In genomic region chr12:48933664-48934311, GRCh38 we compare ENCODE assay signal across 18 cellular contexts. TPM values are rescaled to one million over a fixed set of nuclear protein-coding genes. Genes with fewer than 3 reads are reported as not detected.
DNase-seq lines count a peak whose midpoint lies in the region; ATAC-seq and TF ChIP-seq lines count a peak whose summit lies in the region.
"Had no signal": no experiment of that assay in that cellular context is flagged by ENCODE, and none has a peak within 500 bp of the region (broad histone marks: within the 10 kb centered on the region; RNA-seq: fewer than 3 reads in every experiment).

No MANE protein-coding gene starts in this region.

- no peak overlapping the region for H2AFZ ChIP-seq in PC-3 (ENCODE audit: low read length)

- CTCF ChIA-PET in activated naive CD4-positive, alpha-beta T cell treated with anti-CD3 and anti-CD28 coated beads for 36 hours (lab: Charles Lee) = interaction anchor here (0.5 to 5.1 kb wide), 12 partner anchors 8 to 133 kb away, joined by 3 to 35 read pairs (median 4); partner anchors contain the start of genes FKBP11 and WNT1
- CTCF ChIA-PET in activated CD8-positive, alpha-beta T cell treated with anti-CD3 and anti-CD28 coated beads for 36 hours (lab: Charles Lee) = interaction anchor here (0.6 to 8.5 kb wide), 15 partner anchors 8 to 371 kb away, joined by 3 to 87 read pairs (median 4); partner anchors contain the start of genes ARF3, DDX23, FKBP11 and WNT1
- CTCF ChIA-PET in PC-3 (lab: Charles Lee) = no interaction called here

- DNase-seq in activated naive CD4-positive, alpha-beta T cell treated with anti-CD3 and anti-CD28 coated beads for 36 hours = no peak
- peak; percentile 19 for DNase-seq in activated CD8-positive, alpha-beta T cell treated with anti-CD3 and anti-CD28 coated beads for 36 hours
- DNase-seq in PC-3 (no peak), NCI-H1694 (lab: John Stamatoyannopoulos, UW) (no peak)
- DNase-seq: activated CD4-positive, alpha-beta T cell treated with anti-CD3 and anti-CD28 coated beads, Interleukin-2, amount 50 U/mL, for 48 hours; HCEC 1CT; heart right ventricle; islet precursor cell; NCI-H1694 treated with DMSO at 0.1 percent for 48 hours; stimulated activated CD4-positive, alpha-beta T cell treated with anti-CD3 and anti-CD28 coated beads, Interleukin-12 subunit alpha, Interleukin-12 subunit beta, amount 100 ng/mL, for 4 hours had no signal

- no TSS peak for BruUV-seq in PC-3 (replicated peaks; lab: Mats Ljungman, UMichigan)

- H3K4me3 Mint-ChIP-seq in activated naive CD4-positive, alpha-beta T cell treated with anti-CD3 and anti-CD28 coated beads, Interleukin-2, amount 50 U/mL, for 24 hours = no peak overlapping the region
- H3K4me3 Mint-ChIP-seq in activated naive CD4-positive, alpha-beta T cell treated with anti-CD3 and anti-CD28 coated beads for 36 hours = no peak overlapping the region
- no peak overlapping the region for H3K4me3 Mint-ChIP-seq in activated CD8-positive, alpha-beta T cell treated with anti-CD3 and anti-CD28 coated beads for 36 hours
- H3K4me3 Mint-ChIP-seq: neural crest cell had no signal

- 0 out of 2 replicates have a peak, but pooled peaks cover 5% of the 10 kb centered on the region for H4K20me1 ChIP-seq in PC-3 (ENCODE audit: low read length)

- no peaks in the 10 kb centered on the region for H3K79me2 ChIP-seq in PC-3 (ENCODE audit: low read length)

- H3K4me2 ChIP-seq in PC-3 (ENCODE audit: low read length) = no peak overlapping the region

- peaks cover 6% of the 10 kb centered on the region for H3K36me3 Mint-ChIP-seq in activated naive CD4-positive, alpha-beta T cell treated with anti-CD3 and anti-CD28 coated beads, Interleukin-2, amount 50 U/mL, for 24 hours
- H3K36me3 Mint-ChIP-seq in activated naive CD4-positive, alpha-beta T cell treated with anti-CD3 and anti-CD28 coated beads for 36 hours (ENCODE audit: low read depth) = peaks cover 14% of the 10 kb centered on the region
- H3K36me3 Mint-ChIP-seq in activated CD8-positive, alpha-beta T cell treated with anti-CD3 and anti-CD28 coated beads for 36 hours (ENCODE audit: low read depth) = peaks cover 15% of the 10 kb centered on the region

- H3K9me3 ChIP-seq in mucosa of rectum (ENCODE audit: control insufficient read depth in 2 of 2, low read length in 2 of 2) (no peaks in the 10 kb centered on the region), PC-3 (ENCODE audit: low read length) (no peaks in the 10 kb centered on the region)
- H3K9me3 ChIP-seq: heart right ventricle, SJCRH30 had no signal

- H3K9me3 Mint-ChIP-seq in activated naive CD4-positive, alpha-beta T cell treated with anti-CD3 and anti-CD28 coated beads, Interleukin-2, amount 50 U/mL, for 24 hours = no peaks in the 10 kb centered on the region
- H3K9me3 Mint-ChIP-seq in activated naive CD4-positive, alpha-beta T cell treated with anti-CD3 and anti-CD28 coated beads for 36 hours = no peaks in the 10 kb centered on the region
- H3K9me3 Mint-ChIP-seq in activated CD8-positive, alpha-beta T cell treated with anti-CD3 and anti-CD28 coated beads for 36 hours = no peaks in the 10 kb centered on the region
- H3K9me3 Mint-ChIP-seq: neural crest cell had no signal

- H3F3A ChIP-seq in PC-3 (ENCODE audit: low read length, unreplicated experiment) = no peaks in the 10 kb centered on the region

- H3K4me3 ChIP-seq in mucosa of rectum (ENCODE audit: low read length in 2 of 2) (no peak overlapping the region), PC-3 (ENCODE audit: low read length) (no peak overlapping the region)
- H3K4me3 ChIP-seq: heart right ventricle, SJCRH30 had no signal

- POLR2A ChIA-PET in activated CD8-positive, alpha-beta T cell treated with anti-CD3 and anti-CD28 coated beads for 36 hours (lab: Charles Lee) = interaction anchor here (1.0 to 1.6 kb wide), 3 partner anchors 9 to 13 kb away, joined by 6 to 7 read pairs (median 7); partner anchors contain the start of gene FKBP11
- POLR2A ChIA-PET in PC-3 (lab: Charles Lee; ENCODE audit: unreplicated experiment) = no interaction called here

- H3K27ac ChIP-seq in mucosa of rectum (ENCODE audit: low read depth in 2 of 2, low read length in 2 of 2) = peak overlapping the region; percentile 17 to 18
- H3K27ac ChIP-seq in PC-3 (ENCODE audit: low read length) = no peak overlapping the region
- H3K27ac ChIP-seq: SJCRH30 had no signal

- H3K27ac Mint-ChIP-seq in activated naive CD4-positive, alpha-beta T cell treated with anti-CD3 and anti-CD28 coated beads, Interleukin-2, amount 50 U/mL, for 24 hours = peak overlapping the region; percentile 81
- H3K27ac Mint-ChIP-seq in activated naive CD4-positive, alpha-beta T cell treated with anti-CD3 and anti-CD28 coated beads for 36 hours = no peak overlapping the region
- H3K27ac Mint-ChIP-seq in activated CD8-positive, alpha-beta T cell treated with anti-CD3 and anti-CD28 coated beads for 36 hours = peak overlapping the region; percentile 58

- peaks cover 49 to 56% of the 10 kb centered on the region in 2 donors for H3K36me3 ChIP-seq in mucosa of rectum (ENCODE audit: control insufficient read depth in 2 of 2, insufficient read depth in 2 of 2, low read length in 2 of 2)
- H3K36me3 ChIP-seq in PC-3 (ENCODE audit: low read depth, low read length) = peaks cover 47% of the 10 kb centered on the region

- intact Hi-C loops in activated naive CD4-positive, alpha-beta T cell treated with anti-CD3 and anti-CD28 coated beads for 36 hours (cut with micrococcal nuclease) = loop anchor here (1.0 kb wide), 1 partner anchor 45 kb away; the partner anchor contains the start of gene WNT1
- intact Hi-C loops in activated CD8-positive, alpha-beta T cell treated with anti-CD3 and anti-CD28 coated beads for 36 hours (cut with micrococcal nuclease) = loop anchor here (5.0 kb wide), 1 partner anchor 44 kb away; the partner anchor contains the start of gene WNT1
- intact Hi-C loops in PC-3 (cut with micrococcal nuclease) = loop anchor here (5.0 kb wide), 1 partner anchor 64 kb away; the partner anchor contains the start of gene DDN

- H3K27me3 ChIP-seq in mucosa of rectum (ENCODE audit: control insufficient read depth in 2 of 2, insufficient read depth in 2 of 2, low read length in 2 of 2) = no peaks in the 10 kb centered on the region
- no peaks in the 10 kb centered on the region for H3K27me3 ChIP-seq in PC-3 (ENCODE audit: low read length)
- H3K27me3 ChIP-seq: heart right ventricle, SJCRH30 had no signal

- no peak for TF ChIP-seq CTCF in activated CD8-positive, alpha-beta T cell treated with anti-CD3 and anti-CD28 coated beads for 36 hours (IDR thresholded peaks at IDR 0.05)
- no peak for TF ChIP-seq CTCF in PC-3 (conservative IDR thresholded peaks at IDR 0.05; ENCODE audit: low read depth, low read length)

- no peaks in the 10 kb centered on the region for H3K27me3 Mint-ChIP-seq in activated naive CD4-positive, alpha-beta T cell treated with anti-CD3 and anti-CD28 coated beads, Interleukin-2, amount 50 U/mL, for 24 hours
- no peaks in the 10 kb centered on the region for H3K27me3 Mint-ChIP-seq in activated naive CD4-positive, alpha-beta T cell treated with anti-CD3 and anti-CD28 coated beads for 36 hours (ENCODE audit: low read depth)
- no peaks in the 10 kb centered on the region for H3K27me3 Mint-ChIP-seq in activated CD8-positive, alpha-beta T cell treated with anti-CD3 and anti-CD28 coated beads for 36 hours

- no peak overlapping the region for H3K9ac ChIP-seq in mucosa of rectum (ENCODE audit: low read depth in 1 of 2, low read length in 2 of 2)
- no peak overlapping the region for H3K9ac ChIP-seq in PC-3 (ENCODE audit: low read length)

- peaks cover 30% of the 10 kb centered on the region for H3K4me1 Mint-ChIP-seq in activated naive CD4-positive, alpha-beta T cell treated with anti-CD3 and anti-CD28 coated beads, Interleukin-2, amount 50 U/mL, for 24 hours
- H3K4me1 Mint-ChIP-seq in activated naive CD4-positive, alpha-beta T cell treated with anti-CD3 and anti-CD28 coated beads for 36 hours (ENCODE audit: low read depth) = peaks cover 10% of the 10 kb centered on the region
- peaks cover 24% of the 10 kb centered on the region for H3K4me1 Mint-ChIP-seq in activated CD8-positive, alpha-beta T cell treated with anti-CD3 and anti-CD28 coated beads for 36 hours (ENCODE audit: low read depth)
- H3K4me1 Mint-ChIP-seq: neural crest cell had no signal

- H3K4me1 ChIP-seq in mucosa of rectum (ENCODE audit: control insufficient read depth in 2 of 2, insufficient read depth in 2 of 2, low read length in 2 of 2) (no peaks in the 10 kb centered on the region), PC-3 (ENCODE audit: insufficient read depth, low read length) (no peaks in the 10 kb centered on the region)
- H3K4me1 ChIP-seq: heart right ventricle, SJCRH30 had no signal

- no peaks in the 10 kb centered on the region for H3K9me2 ChIP-seq in PC-3 (replicated peaks; ENCODE audit: low read length)

- peak; percentile 61 for ATAC-seq in activated CD8-positive, alpha-beta T cell treated with anti-CD3 and anti-CD28 coated beads for 36 hours
- ATAC-seq in PC-3 (no peak), GM21367 (IDR thresholded peaks at IDR 0.05; ENCODE audit: unreplicated experiment) (no peak), HG02885 (IDR thresholded peaks at IDR 0.05; ENCODE audit: poor library complexity, unreplicated experiment) (no peak)
- ATAC-seq: heart right ventricle had no signal

RNA-seq across cellular contexts. Expression of gene FKBP11, which starts 8.5 kb away (rescaled TPM):
- total RNA-seq in activated naive CD4-positive, alpha-beta T cell treated with anti-CD3 and anti-CD28 coated beads for 36 hours = 10 to 100 TPM; 49.6 to 59.8 TPM
- total RNA-seq in activated CD8-positive, alpha-beta T cell treated with anti-CD3 and anti-CD28 coated beads for 36 hours = 100 to 1,000 TPM in 1 of 2 experiments, 10 to 100 TPM in 1; 96.2 to 100 TPM
- total RNA-seq in PC-3 (2014; rRNA removed) = 9.7 and 16.4 TPM in 2 replicates

RNA-seq across cellular contexts. Expression of gene ARF3, which starts 23.5 kb away (rescaled TPM):
- total RNA-seq in activated naive CD4-positive, alpha-beta T cell treated with anti-CD3 and anti-CD28 coated beads for 36 hours = 10 to 100 TPM; 84.4 to 87.3 TPM
- total RNA-seq in activated CD8-positive, alpha-beta T cell treated with anti-CD3 and anti-CD28 coated beads for 36 hours = 10 to 100 TPM; 58.3 to 67.6 TPM
- total RNA-seq in PC-3 (2014; rRNA removed) = 85.5 and 93.0 TPM in 2 replicates

RNA-seq across cellular contexts. Expression of gene WNT10B, which starts 37.7 kb away (rescaled TPM):
- not detected for total RNA-seq in activated naive CD4-positive, alpha-beta T cell treated with anti-CD3 and anti-CD28 coated beads for 36 hours
- total RNA-seq in activated CD8-positive, alpha-beta T cell treated with anti-CD3 and anti-CD28 coated beads for 36 hours = under 1 TPM; 0.72 to 0.92 TPM
- 3.7 and 7.4 TPM in 2 replicates for total RNA-seq in PC-3 (2014; rRNA removed)
- total RNA-seq: bronchial epithelial cell had no signal

RNA-seq across cellular contexts. Expression of gene WNT1, which starts 44.3 kb away (rescaled TPM):
- total RNA-seq in activated naive CD4-positive, alpha-beta T cell treated with anti-CD3 and anti-CD28 coated beads for 36 hours = not detected
- total RNA-seq in activated CD8-positive, alpha-beta T cell treated with anti-CD3 and anti-CD28 coated beads for 36 hours = not detected
- not detected in 2 replicates for total RNA-seq in PC-3 (2014; rRNA removed)
- total RNA-seq: bronchial epithelial cell, heart right ventricle, NCI-H460, SJCRH30 had no signal
